Comparison of ENCODE assay signal across 15 cellular contexts in genomic region chr5:10103098-10103497, GRCh38.
DNase-seq lines count a peak whose midpoint lies in the region; ATAC-seq and TF ChIP-seq lines count a peak whose summit lies in the region.
"Had no signal": no experiment of that assay in that cellular context is flagged by ENCODE, and none has a peak within 500 bp of the region (broad histone marks: within the 10 kb centered on the region; RNA-seq: fewer than 3 reads in every experiment).

No MANE protein-coding gene starts in this region.

- no peak overlapping the region for H4K5ac ChIP-seq in H9 (ENCODE audit: insufficient read length, low read depth, low read length)

- H4K8ac ChIP-seq in H9 (replicated peaks; ENCODE audit: insufficient read length, low read depth, low read length): no peak overlapping the region

- no peak overlapping the region for H4K91ac ChIP-seq in H9 (ENCODE audit: insufficient read length, low read depth, low read length)

- H3K27me3 ChIP-seq in H9 (ENCODE audit: insufficient read depth, low read length): no peaks in the 10 kb centered on the region
- no peaks in the 10 kb centered on the region for H3K27me3 ChIP-seq in neuron (ENCODE audit: insufficient read depth, low read length)
- H3K27me3 ChIP-seq: BE2C had no signal

- no peak overlapping the region for H2BK12ac ChIP-seq in H9 (ENCODE audit: insufficient read length, low read depth, low read length)

- no peak overlapping the region for H2BK15ac ChIP-seq in H9 (ENCODE audit: low read depth, low read length)

- peak overlapping the region; percentile 34 to 50; a peak in 4 of 5 replicates for H3K4me3 Mint-ChIP-seq in H9
- H3K4me3 Mint-ChIP-seq: CD8-positive, alpha-beta T cell had no signal

- peak overlapping the region; percentile 14 for H3K4me2 ChIP-seq in H9 (ENCODE audit: insufficient read depth, insufficient read length, low read length)
- H3K4me2 ChIP-seq: PC-9 had no signal

- no peak for ATAC-seq in GM18498 (IDR thresholded peaks at IDR 0.05; ENCODE audit: unreplicated experiment)
- ATAC-seq in HG03432 (IDR thresholded peaks at IDR 0.05; ENCODE audit: unreplicated experiment): no peak
- ATAC-seq in HG02798 (IDR thresholded peaks at IDR 0.05; ENCODE audit: poor library complexity, unreplicated experiment): no peak
- ATAC-seq: CD8-positive, alpha-beta T cell had no signal

- H3K9me3 ChIP-seq in H9 (ENCODE audit: control insufficient read depth, low read depth, low read length) (peaks cover 6% of the 10 kb centered on the region), neuron (ENCODE audit: low read length) (no peaks in the 10 kb centered on the region)
- H3K9me3 ChIP-seq: BE2C had no signal

- no peak overlapping the region for H2BK20ac ChIP-seq in H9 (ENCODE audit: low read depth, low read length, poor library complexity, severe bottlenecking)

- TF ChIP-seq CTCF in H9 (conservative IDR thresholded peaks at IDR 0.05): no peak

- peak overlapping the region; percentile 94 for H3K27ac ChIP-seq in H9 (ENCODE audit: insufficient read length, low read depth, low read length)
- H3K27ac ChIP-seq: PC-9 had no signal

- no peak overlapping the region for H3T11ph ChIP-seq in H9 (ENCODE audit: low read length)

- peaks cover 42 to 47% of the 10 kb centered on the region in 2 experiments for H3K4me1 Mint-ChIP-seq in H9

- WGBS in H9 (ENCODE audit: extremely low coverage, insufficient read length, low lambda C conversion rate): no CpG with 5 or more reads among the region's 7 CpGs

- H3K56ac ChIP-seq in H9 (ENCODE audit: insufficient read length, low read depth, low read length): no peak overlapping the region

- DNase-seq in H9: peak; percentile 84
- peak; percentile 72 for DNase-seq in NCI-H345 (lab: John Stamatoyannopoulos, UW)
- peak; percentile 86 for DNase-seq in iPS DF 19.7 (ENCODE audit: low read depth, low spot score)
- no peak for DNase-seq in inferior parietal cortex (ENCODE audit: extremely low spot score)
- DNase-seq: BE2C; CD8-positive, alpha-beta T cell; HCEC 1CT; KBM-7; NCI-H524 treated with DMSO at 0.1 percent for 48 hours; PC-9; T-helper 1 cell had no signal

- no peaks in the 10 kb centered on the region for H3K23me2 ChIP-seq in H9 (ENCODE audit: insufficient read length, low read depth, low read length, poor library complexity, severe bottlenecking)

- H4K20me1 ChIP-seq in H9 (ENCODE audit: control insufficient read depth, insufficient read depth, insufficient read length): no peaks in the 10 kb centered on the region

- no peak overlapping the region for H2AK5ac ChIP-seq in H9 (ENCODE audit: insufficient read length, low read length)

- H3K4me3 ChIP-seq in neuron (ENCODE audit: low read length): no peak overlapping the region
- H3K4me3 ChIP-seq: PC-9 had no signal

- H3K18ac ChIP-seq in H9 (ENCODE audit: insufficient read length, low read depth, low read length): peak overlapping the region; percentile 74

- H3K4ac ChIP-seq in H9 (ENCODE audit: low read depth, low read length): no peak overlapping the region

- peaks cover 4% of the 10 kb centered on the region; the same call in 1 of the 2 replicates for H3K27me3 Mint-ChIP-seq in H9 (ENCODE audit: low read depth)

- H3K4me1 ChIP-seq in H9 (ENCODE audit: insufficient read depth, low read length) (peaks cover 9% of the 10 kb centered on the region), neuron (ENCODE audit: insufficient read depth, low read length) (peaks cover 17% of the 10 kb centered on the region)
- H3K4me1 ChIP-seq: BE2C had no signal

- peaks cover 32 to 36% of the 10 kb centered on the region in 2 experiments for H3K9me3 Mint-ChIP-seq in H9

- no peak overlapping the region for H2BK120ac ChIP-seq in H9 (ENCODE audit: low read depth, low read length, poor library complexity, severe bottlenecking)

- H3K36me3 ChIP-seq in neuron (ENCODE audit: insufficient read depth, low read length): no peaks in the 10 kb centered on the region
- H3K36me3 ChIP-seq: BE2C had no signal

- no peak overlapping the region for H3K23ac ChIP-seq in H9 (ENCODE audit: insufficient read length, low read depth, low read length)

- no peaks in the 10 kb centered on the region for H3K79me2 ChIP-seq in H9 (ENCODE audit: insufficient read depth, low read length)

- H2AFZ ChIP-seq in H9 (ENCODE audit: low read length) (no peak overlapping the region), neuron (ENCODE audit: low read depth, low read length) (peak overlapping the region; percentile 5)
- H2AFZ ChIP-seq: PC-9 had no signal

- peaks cover 24 to 41% (median 31%) of the 10 kb centered on the region in 3 experiments for H3K36me3 Mint-ChIP-seq in H9 (ENCODE audit: insufficient read depth in 1 of 3, low read depth in 3 of 3)
- H3K36me3 Mint-ChIP-seq: CD8-positive, alpha-beta T cell had no signal

- peak overlapping the region; percentile 98 to 99 (median 99) for H3K27ac Mint-ChIP-seq in H9
- H3K27ac Mint-ChIP-seq: CD8-positive, alpha-beta T cell had no signal

- no peak overlapping the region for H2BK5ac ChIP-seq in H9 (ENCODE audit: insufficient read length, low read length)

- no peak overlapping the region for H3K9ac ChIP-seq in H9 (ENCODE audit: extremely low read depth, insufficient read length, low read length)

- no peak overlapping the region for H3K14ac ChIP-seq in H9 (ENCODE audit: insufficient read depth, low read length)

- H3K79me1 ChIP-seq in H9 (ENCODE audit: insufficient read depth, low read depth, low read length, poor library complexity, severe bottlenecking): no peaks in the 10 kb centered on the region
